In genomic region chr11:65134240-65134951, GRCh38 we compare ENCODE assay signal across 1 cellular context.
TF ChIP-seq lines count a peak whose summit lies in the region.

SYVN1 (minus strand) TSS chr11:65134519; CDS start chr11:65133601, 918 bp downstream.

TF ChIP-seq in GM12878, 131 proteins besides CTCF, POLR2A, EP300 and RAD21 (continued from another document and continues in another):
- TF ChIP-seq TARDBP (IDR thresholded peaks at IDR 0.05; ENCODE audit: borderline replicate concordance), result no peak; the same call in 1 of the 2 replicates
- TF ChIP-seq POLR2AphosphoS5 (IDR thresholded peaks at IDR 0.05; ENCODE audit: low read length), result peak; percentile 87
- TF ChIP-seq SKIL (IDR thresholded peaks at IDR 0.05; ENCODE audit: low read depth, poor library complexity, severe bottlenecking), result no peak
- TF ChIP-seq KLF5 (IDR thresholded peaks at IDR 0.05; ENCODE audit: partially characterized antibody), result peak; percentile 99
- TF ChIP-seq USF2 (IDR thresholded peaks at IDR 0.05; ENCODE audit: borderline replicate concordance, low read depth, low read length), result no peak
- no peak for TF ChIP-seq CEBPB (IDR thresholded peaks at IDR 0.05; ENCODE audit: borderline replicate concordance in 1 of 2, low read depth in 2 of 2, low read length in 2 of 2)
- no peak for TF ChIP-seq SP1 (IDR thresholded peaks at IDR 0.05; ENCODE audit: low read depth, low read length)
- TF ChIP-seq TAF1 (IDR thresholded peaks at IDR 0.05; ENCODE audit: borderline replicate concordance, low read depth, low read length), result peak; percentile 74
- no peak for TF ChIP-seq ZNF592 (IDR thresholded peaks at IDR 0.05)
- no peak for TF ChIP-seq ZNF622 (IDR thresholded peaks at IDR 0.05)
- peak; percentile 93 for TF ChIP-seq NKRF (conservative IDR thresholded peaks at IDR 0.05)
- TF ChIP-seq NR2F1 (conservative IDR thresholded peaks at IDR 0.05), result peak; percentile 95
- peak; percentile 85 for TF ChIP-seq NR2C1 (IDR thresholded peaks at IDR 0.05)
- TF ChIP-seq SMC3 (IDR thresholded peaks at IDR 0.05; ENCODE audit: borderline replicate concordance, low read length), result no peak
- peak; percentile 84 for TF ChIP-seq MLLT1 (IDR thresholded peaks at IDR 0.05)
- peak; percentile 98 for TF ChIP-seq JUND (IDR thresholded peaks at IDR 0.05; ENCODE audit: low read depth, low read length)
- peak; percentile 30; the same call in 1 of the 2 replicates for TF ChIP-seq ELK1 (IDR thresholded peaks at IDR 0.05; ENCODE audit: low read depth, low read length)
- no peak for TF ChIP-seq CBX3 (IDR thresholded peaks at IDR 0.05; ENCODE audit: borderline replicate concordance, low read depth)
- TF ChIP-seq STAT3 (IDR thresholded peaks at IDR 0.05; ENCODE audit: low read depth, low read length), result no peak; the same call in 1 of the 2 replicates
- TF ChIP-seq USF1 (IDR thresholded peaks at IDR 0.05; ENCODE audit: borderline replicate concordance, extremely low read length, insufficient read depth, low read depth, low read length), result no peak
- TF ChIP-seq FOXK2 (IDR thresholded peaks at IDR 0.05), result peak; percentile 98
- TF ChIP-seq RBBP5 (conservative IDR thresholded peaks at IDR 0.05), result no peak
- TF ChIP-seq SRF (IDR thresholded peaks at IDR 0.05; ENCODE audit: low read depth in 2 of 2, low read length in 2 of 2), result no peak
- TF ChIP-seq RB1 (IDR thresholded peaks at IDR 0.05; ENCODE audit: borderline replicate concordance), result peak; percentile 91; the same call in 1 of the 2 replicates
- peak; percentile 97 for TF ChIP-seq CHD1 (IDR thresholded peaks at IDR 0.05; ENCODE audit: low read depth, low read length)
- TF ChIP-seq TCF3 (IDR thresholded peaks at IDR 0.05; ENCODE audit: borderline replicate concordance, insufficient read depth, low read depth, low read length), result peak; percentile 10; the same call in 1 of the 2 replicates
- no peak for TF ChIP-seq IRF5 (IDR thresholded peaks at IDR 0.05; ENCODE audit: borderline replicate concordance)
- TF ChIP-seq NFIC (IDR thresholded peaks at IDR 0.05; ENCODE audit: low read depth, low read length), result no peak; the same call in 1 of the 2 replicates
- no peak for TF ChIP-seq YBX1 (IDR thresholded peaks at IDR 0.05)
- no peak for TF ChIP-seq BCL11A (IDR thresholded peaks at IDR 0.05; ENCODE audit: low read depth, low read length)
- no peak for TF ChIP-seq ZBTB33 (IDR thresholded peaks at IDR 0.05)
- TF ChIP-seq ZBTB11 (CRISPR knock-in tag; IDR thresholded peaks at IDR 0.05), result no peak
- no peak for TF ChIP-seq MAX (IDR thresholded peaks at IDR 0.05; ENCODE audit: low read depth, low read length)
- TF ChIP-seq ESRRA (IDR thresholded peaks at IDR 0.05; ENCODE audit: low read length), result 0 out of 2 replicates have a peak, but pooled peaks have one; percentile 51
- TF ChIP-seq MYC (IDR thresholded peaks at IDR 0.05; ENCODE audit: insufficient read depth, insufficient read length, insufficient replicate concordance, low read length, severe bottlenecking), result no peak
- TF ChIP-seq SREBF2 (IDR thresholded peaks at IDR 0.05; ENCODE audit: low read length), result 0 out of 2 replicates have a peak, but pooled peaks have one; percentile 46
- TF ChIP-seq NFXL1 (IDR thresholded peaks at IDR 0.05; ENCODE audit: borderline replicate concordance), result no peak
- TF ChIP-seq HCFC1 (IDR thresholded peaks at IDR 0.05; ENCODE audit: low read length), result peak; percentile 45
- TF ChIP-seq SMARCA5 (IDR thresholded peaks at IDR 0.05), result 0 out of 2 replicates have a peak, but pooled peaks have one; percentile 70
- peak; percentile 58; the same call in 1 of the 2 replicates for TF ChIP-seq RUNX3 (IDR thresholded peaks at IDR 0.05; ENCODE audit: low read length)
- TF ChIP-seq CBX5 (IDR thresholded peaks at IDR 0.05; ENCODE audit: low read depth), result no peak
